Comparison of ENCODE assay signal across 13 cellular contexts in the genomic region with DNA sequence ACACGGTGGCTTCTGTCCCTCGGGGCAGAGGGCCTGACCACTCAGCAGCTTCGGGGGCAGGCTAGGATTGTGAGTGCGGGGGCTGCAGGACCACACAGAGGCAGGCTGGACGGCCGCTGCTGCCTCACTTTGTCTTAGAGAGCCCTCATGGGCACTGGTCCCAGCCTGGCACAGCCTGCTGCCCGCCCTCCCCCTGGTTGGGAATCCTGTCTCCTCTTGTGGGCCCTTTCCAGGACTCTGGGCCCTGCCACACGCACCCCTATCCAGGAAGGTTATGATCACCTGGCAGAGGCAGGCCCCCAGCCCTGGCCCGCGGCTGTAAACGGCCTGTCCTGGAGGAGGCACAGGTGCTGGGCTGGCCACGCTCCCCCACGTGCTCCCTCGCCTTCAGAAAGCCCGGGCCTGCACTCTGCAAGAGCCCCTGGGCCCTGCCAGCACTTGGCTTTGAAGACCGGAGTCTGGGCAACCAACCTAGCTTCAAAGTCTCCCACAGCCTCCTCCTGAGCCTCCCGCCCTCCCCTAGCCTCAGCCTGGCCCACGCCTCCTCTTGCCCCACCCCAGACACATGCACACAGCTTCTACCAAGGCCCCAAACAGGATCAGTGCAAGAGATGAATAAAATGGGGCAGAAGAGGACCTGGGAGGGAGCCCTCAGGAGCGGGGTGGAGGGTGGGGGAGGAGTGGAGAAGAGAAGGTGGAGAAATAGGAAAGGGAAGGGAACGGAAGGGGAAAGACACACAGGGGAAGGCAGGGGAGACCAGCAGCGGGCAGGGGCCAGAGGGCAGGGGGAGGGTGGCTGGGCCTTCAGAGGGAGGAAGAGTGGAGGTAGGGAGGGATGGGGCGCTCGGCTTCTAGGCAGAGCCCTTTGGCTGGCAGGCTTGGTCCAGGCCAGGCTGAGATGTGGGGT. TPM values are rescaled to one million over a fixed set of nuclear protein-coding genes. Genes with fewer than 3 reads are reported as not detected.
"Had no signal": no experiment of that assay in that cellular context is flagged by ENCODE, and none has a peak within 500 bp of the region (broad histone marks: within the 10 kb centered on the region; RNA-seq: fewer than 3 reads in every experiment).

No MANE protein-coding gene starts in this region.

- H3K4me3 Mint-ChIP-seq: naive thymus-derived CD4-positive, alpha-beta T cell had no signal

- DNase-seq: activated CD4-positive, alpha-beta T cell treated with anti-CD3 and anti-CD28 coated beads, Interleukin-2, amount 50 U/mL, for 1 hour; activated T-cell treated with anti-CD3 and anti-CD28 coated beads, Interleukin-2, amount 50 U/mL, for 1 hour; esophagus squamous epithelium; foreskin keratinocyte; kidney glomerular epithelial cell; lower lobe of right lung; naive thymus-derived CD4-positive, alpha-beta T cell; sigmoid colon; stimulated activated naive CD8-positive, alpha-beta T cell treated with anti-CD3 and anti-CD28 coated beads, Interleukin-15, Interleukin-2, amounts not matched to agents 100 U/mL and 50 U/mL, for 24 hours had no signal

- H3K4me1 ChIP-seq: breast epithelium, foreskin keratinocyte, lower lobe of right lung, sigmoid colon had no signal

- H3K9me3 Mint-ChIP-seq: activated naive CD4-positive, alpha-beta T cell treated with anti-CD3 and anti-CD28 coated beads, Interleukin-2, amount 50 U/mL, for 72 hours had no signal

- H3K27me3 ChIP-seq: breast epithelium had no signal

- H3K27ac Mint-ChIP-seq: activated naive CD4-positive, alpha-beta T cell treated with anti-CD3 and anti-CD28 coated beads, Interleukin-2, amount 50 U/mL, for 72 hours; progenitor cell of endocrine pancreas had no signal

- H3K36me3 Mint-ChIP-seq: activated naive CD4-positive, alpha-beta T cell treated with anti-CD3 and anti-CD28 coated beads, Interleukin-2, amount 50 U/mL, for 72 hours; naive thymus-derived CD4-positive, alpha-beta T cell had no signal

- ATAC-seq: activated naive CD4-positive, alpha-beta T cell treated with anti-CD3 and anti-CD28 coated beads, Interleukin-2, amount 50 U/mL, for 72 hours; foreskin keratinocyte; lower lobe of right lung; naive thymus-derived CD4-positive, alpha-beta T cell; stimulated activated naive CD8-positive, alpha-beta T cell treated with anti-CD3 and anti-CD28 coated beads, Interleukin-15, Interleukin-2, amounts not matched to agents 100 U/mL and 50 U/mL, for 24 hours had no signal

- H3K27ac ChIP-seq: breast epithelium, esophagus squamous epithelium, foreskin keratinocyte, lower lobe of right lung, sigmoid colon had no signal

- H3K9me3 ChIP-seq: breast epithelium, esophagus squamous epithelium, lower lobe of right lung, sigmoid colon had no signal

- H3K4me3 ChIP-seq: breast epithelium, esophagus squamous epithelium, lower lobe of right lung, sigmoid colon had no signal

- H3K36me3 ChIP-seq: breast epithelium, esophagus squamous epithelium, lower lobe of right lung, sigmoid colon had no signal

RNA-seq across cellular contexts. Expression of a gene that starts 31.0 kb away (rescaled TPM):
- total RNA-seq: activated naive CD4-positive, alpha-beta T cell treated with anti-CD3 and anti-CD28 coated beads, Interleukin-2, amount 50 U/mL, for 72 hours; T-helper 2 cell treated with Interferon-gamma antibody and Interleukin-4, amounts not matched to agents 100 ng/mL and 5 ng/mL, for 36 hours had no signal
- polyA plus RNA-seq: naive thymus-derived CD4-positive, alpha-beta T cell had no signal

RNA-seq across cellular contexts. Expression of a gene that starts 41.4 kb away (rescaled TPM):
- total RNA-seq: activated naive CD4-positive, alpha-beta T cell treated with anti-CD3 and anti-CD28 coated beads, Interleukin-2, amount 50 U/mL, for 72 hours; foreskin keratinocyte; naive thymus-derived CD4-positive, alpha-beta T cell had no signal
- polyA plus RNA-seq: naive thymus-derived CD4-positive, alpha-beta T cell had no signal
